ENCODE assay signal across 6 cellular contexts in the genomic region with DNA sequence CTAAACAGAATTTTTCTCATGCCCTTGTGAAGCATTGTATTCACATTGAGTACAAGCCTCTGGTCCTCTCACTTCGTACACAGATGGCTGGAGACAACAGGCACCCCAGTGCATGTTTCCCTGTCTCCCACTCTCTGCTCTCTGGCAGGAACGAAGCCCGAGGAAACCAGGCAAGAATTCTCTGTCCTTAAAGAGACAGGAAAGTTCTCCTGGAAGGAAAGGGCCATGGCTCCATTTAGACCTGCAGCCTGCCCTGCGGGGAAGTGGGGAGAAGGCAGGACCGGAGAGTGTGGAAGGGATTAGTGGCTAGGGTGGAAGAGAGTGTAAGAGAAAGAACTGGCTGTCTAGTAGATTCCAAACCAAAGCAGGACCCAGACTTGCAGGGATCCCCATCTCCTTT. TPM values are rescaled to one million over a fixed set of nuclear protein-coding genes. Genes with fewer than 3 reads are reported as not detected.
"Had no signal": no experiment of that assay in that cellular context is flagged by ENCODE, and none has a peak within 500 bp of the region (broad histone marks: within the 10 kb centered on the region; RNA-seq: fewer than 3 reads in every experiment).

No MANE protein-coding gene starts in this region.

- H3K4me3 ChIP-seq: GM23338, K562 had no signal

- H3K4me1 Mint-ChIP-seq: GM23338, H9 had no signal

- H3K27ac Mint-ChIP-seq: GM23338, H9 had no signal

- H3K9me3 Mint-ChIP-seq: GM23338, H9 had no signal

- H3K4me3 Mint-ChIP-seq: GM23338, H9 had no signal

- ATAC-seq: GM23338, K562 had no signal

- DNase-seq: H9, HCEC 1CT, IMR-90 had no signal

RNA-seq across cellular contexts. Expression of a gene that starts 15.5 kb away (rescaled TPM):
- total RNA-seq: HT-29, IMR-90, K562 had no signal
